ENCODE assay signal across 8 cellular contexts in the genomic region with DNA sequence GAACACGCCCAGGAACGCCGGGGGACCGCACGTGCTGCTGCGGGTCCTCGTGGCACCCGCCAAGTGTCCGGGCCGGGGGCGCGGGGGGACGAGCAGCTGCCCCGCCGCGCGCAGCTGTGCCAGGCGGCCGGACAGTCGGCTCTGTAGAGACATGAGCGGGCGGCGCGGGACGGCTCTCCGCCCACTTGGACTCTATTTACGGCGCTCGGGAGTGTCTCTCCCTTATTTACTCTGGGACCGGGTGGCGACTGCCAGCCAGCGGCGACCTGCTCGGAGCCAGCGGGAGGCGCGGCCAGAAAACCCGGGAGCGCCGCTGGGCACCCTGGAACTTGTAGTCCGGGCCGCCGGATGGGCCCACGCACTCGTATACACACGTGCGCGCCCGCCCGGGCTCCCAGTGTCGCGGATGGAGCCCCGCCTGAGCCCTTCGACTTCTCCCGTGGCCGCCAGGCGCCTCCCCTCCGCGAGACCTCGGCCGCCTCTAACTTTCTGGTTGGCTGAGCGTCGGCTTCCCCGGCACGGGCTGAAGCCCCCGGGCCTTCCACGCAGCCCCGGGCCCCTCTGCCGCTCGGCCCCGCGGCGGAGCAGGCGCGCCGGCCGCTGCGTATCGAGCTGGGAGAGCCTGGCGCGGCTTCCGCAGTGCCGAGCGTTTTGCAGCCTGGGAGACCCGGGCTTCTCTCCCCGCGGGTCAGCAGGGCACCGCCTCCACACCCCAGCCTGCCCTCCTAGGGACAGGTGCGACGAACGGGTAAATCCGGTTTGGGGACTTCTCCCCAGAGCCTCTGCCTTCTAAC. TPM values are rescaled to one million over a fixed set of nuclear protein-coding genes. Genes with fewer than 3 reads are reported as not detected.
DNase-seq lines count a peak whose midpoint lies in the region; ATAC-seq and TF ChIP-seq lines count a peak whose summit lies in the region.

A gene with protein sequence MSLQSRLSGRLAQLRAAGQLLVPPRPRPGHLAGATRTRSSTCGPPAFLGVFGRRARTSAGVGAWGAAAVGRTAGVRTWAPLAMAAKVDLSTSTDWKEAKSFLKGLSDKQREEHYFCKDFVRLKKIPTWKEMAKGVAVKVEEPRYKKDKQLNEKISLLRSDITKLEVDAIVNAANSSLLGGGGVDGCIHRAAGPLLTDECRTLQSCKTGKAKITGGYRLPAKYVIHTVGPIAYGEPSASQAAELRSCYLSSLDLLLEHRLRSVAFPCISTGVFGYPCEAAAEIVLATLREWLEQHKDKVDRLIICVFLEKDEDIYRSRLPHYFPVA (minus strand): TSS at position 272 of the 794 bp plus-strand sequence. CDS start 119 bp downstream, at position 153.

- H3K4me3 ChIP-seq in brain microvascular endothelial cell (ENCODE audit: low read depth, low read length), result peak within 1 kb of the TSS; percentile 63
- H3K4me3 ChIP-seq in iPS-18a (ENCODE audit: low read length), result peak within 1 kb of the TSS; percentile 67
- peak within 1 kb of the TSS; percentile 85 to 91 (median 89) for H3K4me3 ChIP-seq in skeletal muscle tissue (ENCODE audit: low read length in 3 of 3)

- ATAC-seq in HG02970 (IDR thresholded peaks at IDR 0.05; ENCODE audit: low FRiP score, unreplicated experiment) (peak; percentile 59), HG03469 (IDR thresholded peaks at IDR 0.05; ENCODE audit: unreplicated experiment) (no peak)

- H3K4me1 ChIP-seq in iPS-18a (ENCODE audit: control insufficient read depth, low read depth, low read length) (peaks cover 7% of the 10 kb centered on the region), skeletal muscle tissue (ENCODE audit: control insufficient read depth in 3 of 3, insufficient read depth in 3 of 3, low read length in 3 of 3) (peaks cover 23 to 27% (median 25%) of the 10 kb centered on the region in 3 donors)

- DNase-seq in GM13977 (ENCODE audit: low spot score) (peak; percentile 91), NCI-H2029 treated with DMSO at 0.1 percent for 48 hours (lab: John Stamatoyannopoulos, UW) (peak; percentile 45), UCSD-AML1 (lab: John Stamatoyannopoulos, UW; ENCODE audit: unreplicated experiment) (peak; percentile 90), brain microvascular endothelial cell (peak; percentile 69)

- H3K9ac ChIP-seq in iPS-18a (ENCODE audit: low read length) (peak within 1 kb of the TSS; percentile 56), skeletal muscle tissue (ENCODE audit: low read depth in 1 of 3, low read length in 3 of 3) (peak within 1 kb of the TSS; percentile 93 to 99 (median 99))

- H3K36me3 ChIP-seq in brain microvascular endothelial cell (replicated peaks) (no peaks in the 10 kb centered on the region), iPS-18a (ENCODE audit: control insufficient read depth, low read depth, low read length) (no peaks in the 10 kb centered on the region), skeletal muscle tissue (ENCODE audit: control insufficient read depth in 3 of 3, insufficient read depth in 3 of 3, low read length in 3 of 3) (no peaks in the 10 kb centered on the region)

- H3K27me3 ChIP-seq in brain microvascular endothelial cell (replicated peaks), result no peaks in the 10 kb centered on the region
- peaks cover 4% of the 10 kb centered on the region for H3K27me3 ChIP-seq in iPS-18a (ENCODE audit: control insufficient read depth, insufficient read depth, low read length)
- no peaks in the 10 kb centered on the region for H3K27me3 ChIP-seq in skeletal muscle tissue (ENCODE audit: control insufficient read depth in 3 of 3, insufficient read depth in 3 of 3, low read length in 3 of 3)

- H3K27ac ChIP-seq in brain microvascular endothelial cell, result no peak within 1 kb of the TSS
- H3K27ac ChIP-seq in iPS-18a (ENCODE audit: low read length), result no peak within 1 kb of the TSS
- peak within 1 kb of the TSS; percentile 96 for H3K27ac ChIP-seq in skeletal muscle tissue (ENCODE audit: low read depth, low read length)

- in situ Hi-C loops in GM13977 (cut with MboI; ENCODE audit: low pct_unique_long_range_greater_than_20kb, low sequenced_read_pairs, unreplicated experiment) (loop anchor here (25.0 kb wide), 1 partner anchor 179 kb away; a partner anchor contains a TSS), brain microvascular endothelial cell (cut with HindIII; ENCODE audit: low pct_ligation_motif_present, low sequenced_read_pairs) (loop anchor here (25.0 kb wide), 1 partner anchor 329 kb away; a partner anchor contains a TSS)

- H3K9me3 ChIP-seq in iPS-18a (ENCODE audit: control insufficient read depth, low read depth, low read length), result no peaks in the 10 kb centered on the region
- H3K9me3 ChIP-seq in skeletal muscle tissue (ENCODE audit: control insufficient read depth in 3 of 3, low read length in 3 of 3), result no peaks in the 10 kb centered on the region

- no peak for TF ChIP-seq CTCF in GM13977 (IDR thresholded peaks at IDR 0.05; ENCODE audit: extremely low read depth, insufficient read depth, missing control alignments)
- no peak for TF ChIP-seq CTCF in brain microvascular endothelial cell (IDR thresholded peaks at IDR 0.05; ENCODE audit: low read depth, low read length, missing control alignments)

RNA-seq across cellular contexts. Expression of the gene that starts here (rescaled TPM):
- 91.9 TPM for total RNA-seq in skeletal muscle tissue
